ENCODE assay signal across 30 cellular contexts in genomic region chr5:109998208-109998607, GRCh38.
"Had no signal": no experiment of that assay in that cellular context is flagged by ENCODE, and none has a peak within 500 bp of the region (broad histone marks: within the 10 kb centered on the region; RNA-seq: fewer than 3 reads in every experiment).

No MANE protein-coding gene starts in this region.

- H3K27ac ChIP-seq: neutrophil, ovary, parathyroid adenoma, psoas muscle, stomach, testis, transverse colon, upper lobe of right lung, uterus had no signal

- H3K4me1 ChIP-seq: parathyroid adenoma, psoas muscle, testis, upper lobe of right lung, uterus had no signal

- H3K9ac ChIP-seq: parathyroid adenoma had no signal

- H3K36me3 Mint-ChIP-seq: natural killer cell treated with Interleukin-12 subunit alpha and Interleukin-12 subunit beta and Interleukin-15 and Interleukin-18, amount 100 ng/mL, for 72 hours; stimulated activated effector memory CD8-positive, alpha-beta T cell treated with anti-CD3 and anti-CD28 coated beads, Interleukin-12 subunit alpha, Interleukin-12 subunit beta, amount 100 ng/mL, for 72 hours; stimulated activated naive B cell treated with anti-CD40 and anti-IgM and Interleukin-4, amounts not matched to agents 10 μg/mL and 1 μg/mL and 100 μg/mL, for 72 hours; type B pancreatic cell had no signal

- H2AFZ ChIP-seq: parathyroid adenoma had no signal

- DNase-seq: naive thymus-derived CD8-positive, alpha-beta T cell; nephron progenitor cell; nucleus accumbens; ovary; posterior cingulate gyrus; psoas muscle; right cardiac atrium; right lobe of liver; sigmoid colon; small intestine; stimulated activated CD4-positive, alpha-beta T cell treated with anti-CD3 and anti-CD28 coated beads, Interleukin-15, amount 100 ng/mL, for 24 hours; stimulated activated CD4-positive, alpha-beta T cell treated with anti-CD3 and anti-CD28 coated beads, Interleukin-2, amount 100 ng/mL, for 24 hours; stimulated activated CD4-positive, alpha-beta T cell treated with anti-CD3 and anti-CD28 coated beads, Interleukin-2, amount 100 ng/mL, for 48 hours; stimulated activated CD4-positive, alpha-beta T cell treated with anti-CD3 and anti-CD28 coated beads, Interleukin-4, amount 100 ng/mL, for 24 hours; stimulated activated naive B cell treated with anti-CD40 and anti-IgM and Interleukin-4, amounts not matched to agents 10 μg/mL and 1 μg/mL and 100 μg/mL, for 72 hours; stimulated activated naive CD4-positive, alpha-beta T cell treated with Interleukin-2 at 50 U/mL for 16 hours; stomach; testis; tibial artery; transverse colon; upper lobe of right lung; uterus had no signal

- H3K79me2 ChIP-seq: parathyroid adenoma had no signal

- H3K4me1 Mint-ChIP-seq: stimulated activated effector memory CD8-positive, alpha-beta T cell treated with anti-CD3 and anti-CD28 coated beads, Interleukin-12 subunit alpha, Interleukin-12 subunit beta, amount 100 ng/mL, for 72 hours had no signal

- H3K4me3 ChIP-seq: ovary, psoas muscle, right lobe of liver, sigmoid colon, stomach, testis, tibial artery, transverse colon, upper lobe of right lung, uterus had no signal

- H3K9me3 Mint-ChIP-seq: stimulated activated naive CD8-positive, alpha-beta T cell treated with anti-CD3 and anti-CD28 coated beads, Interleukin-15, Interleukin-2, amounts not matched to agents 100 ng/mL and 50 ng/mL, for 24 hours; type B pancreatic cell had no signal

- H3K27me3 Mint-ChIP-seq: naive thymus-derived CD8-positive, alpha-beta T cell; progenitor cell of endocrine pancreas; stimulated activated naive B cell treated with anti-CD40 and anti-IgM and Interleukin-4, amounts not matched to agents 10 μg/mL and 1 μg/mL and 100 μg/mL, for 72 hours; stimulated activated naive CD8-positive, alpha-beta T cell treated with anti-CD3 and anti-CD28 coated beads, Interleukin-15, Interleukin-2, amounts not matched to agents 100 ng/mL and 50 ng/mL, for 24 hours; type B pancreatic cell had no signal

- H3K36me3 ChIP-seq: neutrophil, ovary, right lobe of liver, sigmoid colon, stomach, tibial artery, transverse colon, upper lobe of right lung, uterus had no signal

- H3K27me3 ChIP-seq: neutrophil, ovary, right lobe of liver, sigmoid colon, stomach, testis, tibial artery, transverse colon, upper lobe of right lung, uterus had no signal

- H3K4me3 Mint-ChIP-seq: naive thymus-derived CD8-positive, alpha-beta T cell; natural killer cell treated with Interleukin-12 subunit alpha and Interleukin-12 subunit beta and Interleukin-15 and Interleukin-18, amount 100 ng/mL, for 72 hours; nephron progenitor cell; neural crest cell; stimulated activated effector memory CD8-positive, alpha-beta T cell treated with anti-CD3 and anti-CD28 coated beads, Interleukin-12 subunit alpha, Interleukin-12 subunit beta, amount 100 ng/mL, for 72 hours; stimulated activated naive B cell treated with anti-CD40 and anti-IgM and Interleukin-4, amounts not matched to agents 10 μg/mL and 1 μg/mL and 100 μg/mL, for 72 hours; stimulated activated naive CD8-positive, alpha-beta T cell treated with anti-CD3 and anti-CD28 coated beads, Interleukin-15, Interleukin-2, amounts not matched to agents 100 ng/mL and 50 ng/mL, for 24 hours; type B pancreatic cell had no signal

- H3K9me3 ChIP-seq: neutrophil, ovary, psoas muscle, right lobe of liver, sigmoid colon, stomach, testis, tibial artery, transverse colon, upper lobe of right lung, uterus had no signal

- ATAC-seq: naive thymus-derived CD8-positive, alpha-beta T cell; natural killer cell treated with Interleukin-12 subunit alpha and Interleukin-12 subunit beta and Interleukin-15 and Interleukin-18, amount 100 ng/mL, for 72 hours; psoas muscle; right cardiac atrium; right lobe of liver; stimulated activated effector memory CD8-positive, alpha-beta T cell treated with anti-CD3 and anti-CD28 coated beads, Interleukin-12 subunit alpha, Interleukin-12 subunit beta, amount 100 ng/mL, for 72 hours; stimulated activated naive B cell treated with anti-CD40 and anti-IgM and Interleukin-4, amounts not matched to agents 10 μg/mL and 1 μg/mL and 100 μg/mL, for 72 hours; upper lobe of right lung had no signal

- H3K27ac Mint-ChIP-seq: naive thymus-derived CD8-positive, alpha-beta T cell; nephron progenitor cell; progenitor cell of endocrine pancreas; stimulated activated effector memory CD8-positive, alpha-beta T cell treated with anti-CD3 and anti-CD28 coated beads, Interleukin-12 subunit alpha, Interleukin-12 subunit beta, amount 100 ng/mL, for 72 hours; stimulated activated naive B cell treated with anti-CD40 and anti-IgM and Interleukin-4, amounts not matched to agents 10 μg/mL and 1 μg/mL and 100 μg/mL, for 72 hours; stimulated activated naive CD8-positive, alpha-beta T cell treated with anti-CD3 and anti-CD28 coated beads, Interleukin-15, Interleukin-2, amounts not matched to agents 100 ng/mL and 50 ng/mL, for 24 hours; type B pancreatic cell had no signal
